18 cellular contexts compared by ENCODE assay signal in the genomic region with DNA sequence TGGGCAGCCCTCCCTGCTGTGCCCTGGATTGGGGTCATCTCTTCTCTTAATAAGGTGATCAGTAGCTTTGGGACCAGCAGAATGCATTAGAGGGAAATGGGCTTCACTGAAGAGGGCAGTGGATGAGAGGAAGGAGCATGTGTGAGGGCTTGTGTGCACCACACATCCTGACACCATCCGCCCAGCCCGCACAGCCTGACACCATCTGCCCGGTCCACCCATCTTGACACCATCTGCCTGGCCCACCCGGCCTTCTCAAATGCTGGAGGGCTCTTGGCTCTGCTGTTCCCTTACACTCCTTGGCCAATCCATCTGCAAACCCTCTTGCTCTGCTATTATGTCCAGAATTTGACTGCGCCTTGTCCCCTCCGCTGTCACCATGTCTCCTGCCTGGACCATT. TPM values are rescaled to one million over a fixed set of nuclear protein-coding genes. Genes with fewer than 3 reads are reported as not detected.
A peak's percentile ranks its signal among the peaks of the same experiment; 100 is the strongest.
DNase-seq lines count a peak whose midpoint lies in the region; ATAC-seq and TF ChIP-seq lines count a peak whose summit lies in the region.
"Had no signal": no experiment of that assay in that cellular context is flagged by ENCODE, and none has a peak within 500 bp of the region (broad histone marks: within the 10 kb centered on the region; RNA-seq: fewer than 3 reads in every experiment).

No MANE protein-coding gene starts in this region.

- TF ChIP-seq CTCF in Caco-2 (IDR thresholded peaks at IDR 0.05; ENCODE audit: insufficient read depth in 1 of 2, low read depth in 1 of 2, low read length in 1 of 2, severe bottlenecking in 1 of 2, unreplicated experiment in 1 of 2), result no peak
- TF ChIP-seq CTCF in neural crest cell (conservative IDR thresholded peaks at IDR 0.05), result no peak

- H3K4me1 Mint-ChIP-seq in Caco-2 (ENCODE audit: low read depth, unreplicated experiment) (peaks cover 55% of the 10 kb centered on the region), neural crest cell (peaks cover 10% of the 10 kb centered on the region)

- no TSS peak for BruUV-seq in Caco-2 (replicated peaks; lab: Mats Ljungman, UMichigan)

- POLR2A ChIA-PET in Caco-2 (lab: Charles Lee), result no interaction called here

- no peak for DNase-seq in Caco-2
- peak; percentile 38 for DNase-seq in NCI-H1694 (lab: John Stamatoyannopoulos, UW)
- peak; percentile 80 for DNase-seq in cerebellar cortex (ENCODE audit: low spot score)
- no peak for DNase-seq in neural crest cell (ENCODE audit: low read depth, low spot score)
- no peak for DNase-seq in activated naive CD4-positive, alpha-beta T cell (lab: John Stamatoyannopoulos, UW)
- DNase-seq in hippocampal formation (lab: John Stamatoyannopoulos, UW), result no peak
- DNase-seq in UCSD-AML1 (lab: John Stamatoyannopoulos, UW; ENCODE audit: unreplicated experiment), result no peak
- DNase-seq: DMS79, H7, Kasumi-1, NCI-H1417, NCI-H345, NCI-H748 treated with DMSO at 0.1 percent for 48 hours, SHP77 treated with DMSO at 0.1 percent for 48 hours had no signal

- H3K4me3 Mint-ChIP-seq in Caco-2 (ENCODE audit: unreplicated experiment) (peak overlapping the region; percentile 28), neural crest cell (no peak overlapping the region)
- H3K4me3 Mint-ChIP-seq: CD14-positive monocyte had no signal

- H3K36me3 ChIP-seq in Caco-2 (ENCODE audit: control insufficient read depth, insufficient read depth, low read length), result no peaks in the 10 kb centered on the region; the same call in none of the 2 replicates

- H3K27me3 Mint-ChIP-seq in Caco-2 (ENCODE audit: insufficient read depth, unreplicated experiment) (no peaks in the 10 kb centered on the region), neural crest cell (ENCODE audit: low read depth) (no peaks in the 10 kb centered on the region)

- peaks cover 88% of the 10 kb centered on the region for H3K36me3 Mint-ChIP-seq in Caco-2 (ENCODE audit: insufficient read depth, unreplicated experiment)
- H3K36me3 Mint-ChIP-seq in neural crest cell (ENCODE audit: low read depth), result peaks cover 41% of the 10 kb centered on the region

- no peaks in the 10 kb centered on the region for H3K9me3 Mint-ChIP-seq in Caco-2 (ENCODE audit: unreplicated experiment)
- H3K9me3 Mint-ChIP-seq in neural crest cell, result peaks cover 9% of the 10 kb centered on the region

- ATAC-seq in HG02840 (IDR thresholded peaks at IDR 0.05; ENCODE audit: low FRiP score, unreplicated experiment), result no peak
- ATAC-seq: A549, Panc1 had no signal

- peaks cover 33% of the 10 kb centered on the region for H3K4me1 ChIP-seq in Caco-2

- CTCF ChIA-PET in Caco-2 (lab: Charles Lee), result no interaction called here

- no peak overlapping the region for H3K4me3 ChIP-seq in Caco-2 (ENCODE audit: low read depth, low read length)
- H3K4me3 ChIP-seq: A549 had no signal

- H3K27ac Mint-ChIP-seq in Caco-2 (ENCODE audit: unreplicated experiment) (peak overlapping the region; percentile 99), neural crest cell (ENCODE audit: unreplicated experiment) (peak overlapping the region; percentile 70)

- no peaks in the 10 kb centered on the region for H3K27me3 ChIP-seq in Caco-2 (replicated peaks; ENCODE audit: control insufficient read depth, insufficient read depth, low read length)

- intact Hi-C loops in Caco-2 (cut with micrococcal nuclease; ENCODE audit: unreplicated experiment), result no loop called here

- H3K9me3 ChIP-seq in Caco-2, result peaks cover 13% of the 10 kb centered on the region
- H3K9me3 ChIP-seq: A549 had no signal

RNA-seq across cellular contexts. Expression of gene BICRA, which starts 41.8 kb away (rescaled TPM):
- 34.3 and 38.8 TPM in 2 replicates for total RNA-seq in Caco-2 (2022)
- 28.5 and 28.9 TPM in 2 replicates for total RNA-seq in neural crest cell

Comparison
In these comparisons a context has a peak if more than half of its experiments do, and no peak if none do; other contexts are left out.
1. DNase-seq: peak in NCI-H1694 (single experiment) and cerebellar cortex (single experiment); none in Caco-2 (0 of 2), neural crest cell (single experiment), activated naive CD4-positive, alpha-beta T cell (0 of 4), hippocampal formation (0 of 2) and UCSD-AML1 (single experiment).